ENCODE assay signal across 1 cellular context in the genomic region with DNA sequence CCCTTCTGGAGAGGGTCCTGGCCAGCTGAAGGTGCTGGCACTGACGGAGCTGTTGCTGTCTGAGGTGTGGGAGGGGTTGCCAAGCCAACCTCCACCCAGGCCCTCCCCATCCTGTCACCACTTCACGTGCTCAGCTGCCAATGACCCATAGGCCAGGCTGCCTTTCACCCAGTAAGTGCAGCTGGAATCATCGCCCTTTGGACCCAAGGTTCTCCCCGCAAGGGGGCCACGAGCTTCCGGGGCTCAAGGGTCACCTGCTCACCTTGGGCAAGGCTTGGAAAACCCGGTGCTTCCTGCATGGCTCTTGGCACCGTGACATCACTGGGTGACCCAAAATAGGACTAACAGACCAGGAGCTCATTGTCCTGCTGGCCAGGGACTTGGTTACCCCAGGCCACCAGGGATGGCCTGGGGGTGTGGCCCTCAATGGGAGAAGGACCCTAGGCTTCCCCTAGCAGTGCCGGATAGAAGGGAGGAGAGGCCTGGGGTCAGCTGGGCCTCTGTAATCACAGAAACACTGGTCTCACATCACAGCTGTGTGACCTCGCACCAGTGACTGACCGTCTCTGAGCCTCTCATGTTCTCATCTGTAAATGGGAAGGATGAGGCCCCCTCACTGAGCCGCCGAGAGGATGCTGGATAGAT.
TF ChIP-seq lines count a peak whose summit lies in the region.

No MANE protein-coding gene starts in this region.

TF ChIP-seq in HepG2, 621 proteins besides CTCF, POLR2A, EP300 and RAD21 (continued from another document and continues in another):
- TF ChIP-seq, protein P1, sequence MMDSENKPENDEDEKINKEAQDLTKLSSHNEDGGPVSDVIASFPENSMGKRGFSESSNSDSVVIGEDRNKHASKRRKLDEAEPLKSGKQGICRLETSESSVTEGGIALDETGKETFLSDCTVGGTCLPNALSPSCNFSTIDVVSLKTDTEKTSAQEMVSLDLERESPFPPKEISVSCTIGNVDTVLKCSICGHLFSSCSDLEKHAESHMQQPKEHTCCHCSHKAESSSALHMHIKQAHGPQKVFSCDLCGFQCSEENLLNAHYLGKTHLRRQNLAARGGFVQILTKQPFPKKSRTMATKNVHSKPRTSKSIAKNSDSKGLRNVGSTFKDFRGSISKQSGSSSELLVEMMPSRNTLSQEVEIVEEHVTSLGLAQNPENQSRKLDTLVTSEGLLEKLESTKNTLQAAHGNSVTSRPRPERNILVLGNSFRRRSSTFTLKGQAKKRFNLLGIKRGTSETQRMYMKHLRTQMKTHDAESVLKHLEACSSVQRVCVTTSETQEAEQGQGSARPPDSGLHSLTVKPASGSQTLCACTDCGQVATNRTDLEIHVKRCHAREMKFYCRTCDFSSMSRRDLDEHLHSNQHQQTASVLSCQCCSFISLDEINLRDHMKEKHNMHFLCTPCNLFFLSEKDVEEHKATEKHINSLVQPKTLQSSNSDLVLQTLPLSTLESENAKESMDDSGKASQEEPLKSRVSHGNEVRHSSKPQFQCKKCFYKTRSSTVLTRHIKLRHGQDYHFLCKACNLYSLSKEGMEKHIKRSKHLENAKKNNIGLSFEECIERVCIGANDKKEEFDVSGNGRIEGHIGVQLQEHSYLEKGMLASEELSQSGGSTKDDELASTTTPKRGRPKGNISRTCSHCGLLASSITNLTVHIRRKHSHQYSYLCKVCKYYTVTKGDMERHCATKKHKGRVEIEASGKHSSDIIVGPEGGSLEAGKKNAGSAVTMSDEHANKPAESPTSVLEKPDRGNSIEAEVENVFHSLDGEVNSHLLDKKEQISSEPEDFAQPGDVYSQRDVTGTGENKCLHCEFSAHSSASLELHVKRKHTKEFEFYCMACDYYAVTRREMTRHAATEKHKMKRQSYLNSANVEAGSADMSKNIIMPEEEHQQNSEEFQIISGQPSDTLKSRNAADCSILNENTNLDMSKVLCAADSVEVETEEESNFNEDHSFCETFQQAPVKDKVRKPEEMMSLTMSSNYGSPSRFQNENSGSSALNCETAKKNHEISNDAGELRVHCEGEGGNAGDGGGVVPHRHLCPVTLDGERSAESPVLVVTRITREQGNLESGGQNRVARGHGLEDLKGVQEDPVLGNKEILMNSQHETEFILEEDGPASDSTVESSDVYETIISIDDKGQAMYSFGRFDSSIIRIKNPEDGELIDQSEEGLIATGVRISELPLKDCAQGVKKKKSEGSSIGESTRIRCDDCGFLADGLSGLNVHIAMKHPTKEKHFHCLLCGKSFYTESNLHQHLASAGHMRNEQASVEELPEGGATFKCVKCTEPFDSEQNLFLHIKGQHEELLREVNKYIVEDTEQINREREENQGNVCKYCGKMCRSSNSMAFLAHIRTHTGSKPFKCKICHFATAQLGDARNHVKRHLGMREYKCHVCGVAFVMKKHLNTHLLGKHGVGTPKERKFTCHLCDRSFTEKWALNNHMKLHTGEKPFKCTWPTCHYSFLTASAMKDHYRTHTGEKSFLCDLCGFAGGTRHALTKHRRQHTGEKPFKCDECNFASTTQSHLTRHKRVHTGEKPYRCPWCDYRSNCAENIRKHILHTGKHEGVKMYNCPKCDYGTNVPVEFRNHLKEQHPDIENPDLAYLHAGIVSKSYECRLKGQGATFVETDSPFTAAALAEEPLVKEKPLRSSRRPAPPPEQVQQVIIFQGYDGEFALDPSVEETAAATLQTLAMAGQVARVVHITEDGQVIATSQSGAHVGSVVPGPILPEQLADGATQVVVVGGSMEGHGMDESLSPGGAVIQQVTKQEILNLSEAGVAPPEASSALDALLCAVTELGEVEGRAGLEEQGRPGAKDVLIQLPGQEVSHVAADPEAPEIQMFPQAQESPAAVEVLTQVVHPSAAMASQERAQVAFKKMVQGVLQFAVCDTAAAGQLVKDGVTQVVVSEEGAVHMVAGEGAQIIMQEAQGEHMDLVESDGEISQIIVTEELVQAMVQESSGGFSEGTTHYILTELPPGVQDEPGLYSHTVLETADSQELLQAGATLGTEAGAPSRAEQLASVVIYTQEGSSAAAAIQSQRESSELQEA (CRISPR knock-in tag; IDR thresholded peaks at IDR 0.05; ENCODE audit: not compliant biosample characterization): no peak
- TF ChIP-seq FOXM1 (CRISPR knock-in tag; IDR thresholded peaks at IDR 0.05) (no peak), ZNF446 (CRISPR knock-in tag; IDR thresholded peaks at IDR 0.05) (no peak), ZNF749 (CRISPR knock-in tag; IDR thresholded peaks at IDR 0.05; ENCODE audit: borderline replicate concordance) (0 out of 2 replicates have a peak, but pooled peaks have one; percentile 46), HMG20B (CRISPR knock-in tag; conservative IDR thresholded peaks at IDR 0.05) (peak; percentile 75; the same call in 1 of the 2 replicates), ONECUT2 (CRISPR knock-in tag; IDR thresholded peaks at IDR 0.05) (no peak), ATF1 (CRISPR knock-in tag; IDR thresholded peaks at IDR 0.05) (no peak; the same call in 1 of the 2 replicates), ZNF556 (CRISPR knock-in tag; IDR thresholded peaks at IDR 0.05; ENCODE audit: borderline replicate concordance) (peak; percentile 97), HOXA3 (CRISPR knock-in tag; IDR thresholded peaks at IDR 0.05) (peak; percentile 95), NR2C2 (CRISPR knock-in tag; IDR thresholded peaks at IDR 0.05; ENCODE audit: borderline replicate concordance) (peak; percentile 96), NFRKB (IDR thresholded peaks at IDR 0.05) (no peak), TCF7 (IDR thresholded peaks at IDR 0.05; ENCODE audit: low read depth) (peak; percentile 21; the same call in 1 of the 2 replicates), HNRNPH1 (optimal IDR thresholded peaks at IDR 0.05; ENCODE audit: low read depth, low read length) (no peak), ZNF234 (CRISPR knock-in tag; conservative IDR thresholded peaks at IDR 0.05) (no peak), ZNF781 (CRISPR knock-in tag; IDR thresholded peaks at IDR 0.05; ENCODE audit: borderline replicate concordance, not compliant biosample characterization) (peak; percentile 85), ZNF780A (CRISPR knock-in tag; IDR thresholded peaks at IDR 0.05) (no peak), ZBTB7B (CRISPR knock-in tag; IDR thresholded peaks at IDR 0.05) (peak; percentile 98), ZNF24 (IDR thresholded peaks at IDR 0.05) (no peak; the same call in 1 of the 2 replicates), KLF6 (CRISPR knock-in tag; IDR thresholded peaks at IDR 0.05) (peak; percentile 63; the same call in 1 of the 2 replicates), JUN (CRISPR knock-in tag; IDR thresholded peaks at IDR 0.05) (peak; percentile 97), MIER2 (CRISPR knock-in tag; IDR thresholded peaks at IDR 0.05) (peak; percentile 77; the same call in 1 of the 2 replicates), RELA (CRISPR knock-in tag; IDR thresholded peaks at IDR 0.05) (no peak), ZNF660 (CRISPR knock-in tag; IDR thresholded peaks at IDR 0.05; ENCODE audit: borderline replicate concordance, low read depth) (no peak), JUNB (CRISPR knock-in tag; IDR thresholded peaks at IDR 0.05; ENCODE audit: borderline replicate concordance) (no peak), SOX6 (IDR thresholded peaks at IDR 0.05) (no peak), SOX6 (CRISPR knock-in tag; IDR thresholded peaks at IDR 0.05) (peak; percentile 95), KLF15 (CRISPR knock-in tag; IDR thresholded peaks at IDR 0.05; ENCODE audit: borderline replicate concordance) (peak; percentile 17; the same call in 1 of the 2 replicates), KAT2B (IDR thresholded peaks at IDR 0.05; ENCODE audit: borderline replicate concordance, low read depth, low read length) (no peak), AGO1 (IDR thresholded peaks at IDR 0.05; ENCODE audit: low read depth, low read length, poor library complexity, severe bottlenecking) (no peak), ZNF263 (CRISPR knock-in tag; IDR thresholded peaks at IDR 0.05) (no peak), XRCC5 (optimal IDR thresholded peaks at IDR 0.05; ENCODE audit: low read length) (peak; percentile 83), ZFP41 (CRISPR knock-in tag; IDR thresholded peaks at IDR 0.05; ENCODE audit: borderline replicate concordance) (no peak), ZNF772 (CRISPR knock-in tag; IDR thresholded peaks at IDR 0.05) (peak; percentile 69; the same call in 1 of the 2 replicates), KLF11 (CRISPR knock-in tag; IDR thresholded peaks at IDR 0.05) (no peak), NR2F2 (IDR thresholded peaks at IDR 0.05; ENCODE audit: borderline replicate concordance, low read depth) (peak; percentile 81), ZNF3 (CRISPR knock-in tag; IDR thresholded peaks at IDR 0.05) (no peak), ZFP36L1 (CRISPR knock-in tag; IDR thresholded peaks at IDR 0.05) (peak; percentile 78; the same call in 1 of the 2 replicates), LCORL (IDR thresholded peaks at IDR 0.05) (no peak), LCORL (CRISPR knock-in tag; IDR thresholded peaks at IDR 0.05) (peak; percentile 100), TEAD3 (CRISPR knock-in tag; optimal IDR thresholded peaks at IDR 0.05; ENCODE audit: borderline replicate concordance) (peak; percentile 93), AKAP8 (CRISPR knock-in tag; IDR thresholded peaks at IDR 0.05) (peak; percentile 92), MEIS2 (CRISPR knock-in tag; IDR thresholded peaks at IDR 0.05) (peak; percentile 92), GABPB1 (CRISPR knock-in tag; IDR thresholded peaks at IDR 0.05) (peak; percentile 91), SPEN (CRISPR knock-in tag; IDR thresholded peaks at IDR 0.05; ENCODE audit: low read depth) (peak; percentile 98), SP140L (CRISPR knock-in tag; IDR thresholded peaks at IDR 0.05; ENCODE audit: borderline replicate concordance) (no peak), ELF4 (CRISPR knock-in tag; IDR thresholded peaks at IDR 0.05; ENCODE audit: borderline replicate concordance) (no peak), RORA (CRISPR knock-in tag; IDR thresholded peaks at IDR 0.05) (no peak), ZNF883 (CRISPR knock-in tag; IDR thresholded peaks at IDR 0.05; ENCODE audit: not compliant biosample characterization) (peak; percentile 11), HDAC1 (CRISPR knock-in tag; IDR thresholded peaks at IDR 0.05) (peak; percentile 99)
- TF ChIP-seq, protein P2, sequence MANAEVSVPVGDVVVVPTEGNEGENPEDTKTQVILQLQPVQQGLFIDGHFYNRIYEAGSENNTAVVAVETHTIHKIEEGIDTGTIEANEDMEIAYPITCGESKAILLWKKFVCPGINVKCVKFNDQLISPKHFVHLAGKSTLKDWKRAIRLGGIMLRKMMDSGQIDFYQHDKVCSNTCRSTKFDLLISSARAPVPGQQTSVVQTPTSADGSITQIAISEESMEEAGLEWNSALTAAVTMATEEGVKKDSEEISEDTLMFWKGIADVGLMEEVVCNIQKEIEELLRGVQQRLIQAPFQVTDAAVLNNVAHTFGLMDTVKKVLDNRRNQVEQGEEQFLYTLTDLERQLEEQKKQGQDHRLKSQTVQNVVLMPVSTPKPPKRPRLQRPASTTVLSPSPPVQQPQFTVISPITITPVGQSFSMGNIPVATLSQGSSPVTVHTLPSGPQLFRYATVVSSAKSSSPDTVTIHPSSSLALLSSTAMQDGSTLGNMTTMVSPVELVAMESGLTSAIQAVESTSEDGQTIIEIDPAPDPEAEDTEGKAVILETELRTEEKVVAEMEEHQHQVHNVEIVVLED (CRISPR knock-in tag; IDR thresholded peaks at IDR 0.05; ENCODE audit: borderline replicate concordance): peak; percentile 52; the same call in 1 of the 2 replicates
- TF ChIP-seq, protein P3, sequence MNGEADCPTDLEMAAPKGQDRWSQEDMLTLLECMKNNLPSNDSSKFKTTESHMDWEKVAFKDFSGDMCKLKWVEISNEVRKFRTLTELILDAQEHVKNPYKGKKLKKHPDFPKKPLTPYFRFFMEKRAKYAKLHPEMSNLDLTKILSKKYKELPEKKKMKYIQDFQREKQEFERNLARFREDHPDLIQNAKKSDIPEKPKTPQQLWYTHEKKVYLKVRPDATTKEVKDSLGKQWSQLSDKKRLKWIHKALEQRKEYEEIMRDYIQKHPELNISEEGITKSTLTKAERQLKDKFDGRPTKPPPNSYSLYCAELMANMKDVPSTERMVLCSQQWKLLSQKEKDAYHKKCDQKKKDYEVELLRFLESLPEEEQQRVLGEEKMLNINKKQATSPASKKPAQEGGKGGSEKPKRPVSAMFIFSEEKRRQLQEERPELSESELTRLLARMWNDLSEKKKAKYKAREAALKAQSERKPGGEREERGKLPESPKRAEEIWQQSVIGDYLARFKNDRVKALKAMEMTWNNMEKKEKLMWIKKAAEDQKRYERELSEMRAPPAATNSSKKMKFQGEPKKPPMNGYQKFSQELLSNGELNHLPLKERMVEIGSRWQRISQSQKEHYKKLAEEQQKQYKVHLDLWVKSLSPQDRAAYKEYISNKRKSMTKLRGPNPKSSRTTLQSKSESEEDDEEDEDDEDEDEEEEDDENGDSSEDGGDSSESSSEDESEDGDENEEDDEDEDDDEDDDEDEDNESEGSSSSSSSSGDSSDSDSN (CRISPR knock-in tag; IDR thresholded peaks at IDR 0.05): peak; percentile 65
- TF ChIP-seq, protein P4, sequence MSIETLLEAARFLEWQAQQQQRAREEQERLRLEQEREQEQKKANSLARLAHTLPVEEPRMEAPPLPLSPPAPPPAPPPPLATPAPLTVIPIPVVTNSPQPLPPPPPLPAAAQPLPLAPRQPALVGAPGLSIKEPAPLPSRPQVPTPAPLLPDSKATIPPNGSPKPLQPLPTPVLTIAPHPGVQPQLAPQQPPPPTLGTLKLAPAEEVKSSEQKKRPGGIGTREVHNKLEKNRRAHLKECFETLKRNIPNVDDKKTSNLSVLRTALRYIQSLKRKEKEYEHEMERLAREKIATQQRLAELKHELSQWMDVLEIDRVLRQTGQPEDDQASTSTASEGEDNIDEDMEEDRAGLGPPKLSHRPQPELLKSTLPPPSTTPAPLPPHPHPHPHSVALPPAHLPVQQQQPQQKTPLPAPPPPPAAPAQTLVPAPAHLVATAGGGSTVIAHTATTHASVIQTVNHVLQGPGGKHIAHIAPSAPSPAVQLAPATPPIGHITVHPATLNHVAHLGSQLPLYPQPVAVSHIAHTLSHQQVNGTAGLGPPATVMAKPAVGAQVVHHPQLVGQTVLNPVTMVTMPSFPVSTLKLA (IDR thresholded peaks at IDR 0.05): peak; percentile 90
- TF ChIP-seq, protein P5, sequence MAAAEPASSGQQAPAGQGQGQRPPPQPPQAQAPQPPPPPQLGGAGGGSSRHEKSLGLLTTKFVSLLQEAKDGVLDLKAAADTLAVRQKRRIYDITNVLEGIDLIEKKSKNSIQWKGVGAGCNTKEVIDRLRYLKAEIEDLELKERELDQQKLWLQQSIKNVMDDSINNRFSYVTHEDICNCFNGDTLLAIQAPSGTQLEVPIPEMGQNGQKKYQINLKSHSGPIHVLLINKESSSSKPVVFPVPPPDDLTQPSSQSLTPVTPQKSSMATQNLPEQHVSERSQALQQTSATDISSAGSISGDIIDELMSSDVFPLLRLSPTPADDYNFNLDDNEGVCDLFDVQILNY (CRISPR knock-in tag; conservative IDR thresholded peaks at IDR 0.05): no peak
- TF ChIP-seq, protein P6, sequence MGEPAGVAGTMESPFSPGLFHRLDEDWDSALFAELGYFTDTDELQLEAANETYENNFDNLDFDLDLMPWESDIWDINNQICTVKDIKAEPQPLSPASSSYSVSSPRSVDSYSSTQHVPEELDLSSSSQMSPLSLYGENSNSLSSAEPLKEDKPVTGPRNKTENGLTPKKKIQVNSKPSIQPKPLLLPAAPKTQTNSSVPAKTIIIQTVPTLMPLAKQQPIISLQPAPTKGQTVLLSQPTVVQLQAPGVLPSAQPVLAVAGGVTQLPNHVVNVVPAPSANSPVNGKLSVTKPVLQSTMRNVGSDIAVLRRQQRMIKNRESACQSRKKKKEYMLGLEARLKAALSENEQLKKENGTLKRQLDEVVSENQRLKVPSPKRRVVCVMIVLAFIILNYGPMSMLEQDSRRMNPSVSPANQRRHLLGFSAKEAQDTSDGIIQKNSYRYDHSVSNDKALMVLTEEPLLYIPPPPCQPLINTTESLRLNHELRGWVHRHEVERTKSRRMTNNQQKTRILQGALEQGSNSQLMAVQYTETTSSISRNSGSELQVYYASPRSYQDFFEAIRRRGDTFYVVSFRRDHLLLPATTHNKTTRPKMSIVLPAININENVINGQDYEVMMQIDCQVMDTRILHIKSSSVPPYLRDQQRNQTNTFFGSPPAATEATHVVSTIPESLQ (CRISPR knock-in tag; conservative IDR thresholded peaks at IDR 0.05): no peak
